9 cellular contexts compared by ENCODE assay signal in the genomic region with DNA sequence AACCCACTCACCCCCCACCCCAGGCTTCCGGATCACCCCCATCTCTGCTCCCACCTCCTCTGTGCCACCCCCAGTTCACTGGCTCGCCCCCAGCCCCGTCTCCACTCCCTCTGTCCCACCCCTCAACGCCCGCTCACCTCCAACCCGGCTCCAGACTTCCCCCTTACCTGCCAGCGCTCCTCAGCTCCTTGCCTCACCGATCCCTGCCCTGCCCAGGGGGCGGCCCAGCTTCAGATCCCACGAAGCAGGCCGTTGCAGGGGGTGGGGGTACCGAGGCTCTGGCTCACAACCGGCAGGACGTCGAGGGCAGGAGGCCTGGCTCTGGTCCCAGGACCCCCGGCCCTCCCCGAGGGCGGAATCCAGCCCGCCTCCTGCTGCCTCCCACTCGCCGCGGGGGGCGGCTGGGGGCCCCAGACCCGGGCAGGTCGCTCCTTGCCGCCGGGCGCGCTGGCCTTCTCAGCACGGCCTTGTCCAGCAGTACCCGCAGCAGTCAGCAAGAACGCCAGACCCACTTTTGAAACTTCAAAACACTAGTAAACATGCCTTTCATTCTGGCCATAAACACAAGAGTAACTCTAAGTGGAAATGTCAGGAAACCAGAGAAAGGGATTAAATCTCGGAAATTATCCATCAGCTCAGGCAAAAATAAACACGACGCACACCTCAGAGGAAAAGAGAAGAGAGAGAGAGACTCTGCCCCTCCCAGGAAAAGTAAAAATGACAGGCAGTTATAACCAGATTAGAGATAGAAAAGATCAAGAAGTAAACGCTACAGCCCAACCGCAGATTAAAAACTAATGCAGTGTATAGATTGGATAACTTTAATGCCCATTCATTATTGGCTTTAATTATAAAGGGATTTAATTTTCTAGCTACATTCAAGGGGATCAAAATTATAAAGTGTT. TPM values are rescaled to one million over a fixed set of nuclear protein-coding genes. Genes with fewer than 3 reads are reported as not detected.
A peak's percentile ranks its signal among the peaks of the same experiment; 100 is the strongest.
DNase-seq lines count a peak whose midpoint lies in the region; ATAC-seq and TF ChIP-seq lines count a peak whose summit lies in the region.
"Had no signal": no experiment of that assay in that cellular context is flagged by ENCODE, and none has a peak within 500 bp of the region (broad histone marks: within the 10 kb centered on the region; RNA-seq: fewer than 3 reads in every experiment).

No MANE protein-coding gene starts in this region.

- peak overlapping the region; percentile 65 for H3K4me3 ChIP-seq in epithelial cell of proximal tubule (ENCODE audit: low read depth, low read length)
- H3K4me3 ChIP-seq in neuron (ENCODE audit: low read length) = no peak overlapping the region

- H2AFZ ChIP-seq in neuron (ENCODE audit: low read depth, low read length) = peak overlapping the region; percentile 78

- H3K4me1 ChIP-seq in neuron (ENCODE audit: insufficient read depth, low read length) = peaks cover 21% of the 10 kb centered on the region

- H3K4me3 Mint-ChIP-seq in T-cell = peak overlapping the region; percentile 76 to 83 (median 77)

- peak overlapping the region; percentile 59 to 83 for H3K27ac Mint-ChIP-seq in T-cell

- H3K36me3 ChIP-seq in neuron (ENCODE audit: insufficient read depth, low read length) = no peaks in the 10 kb centered on the region
- H3K36me3 ChIP-seq: HAP-1 had no signal

- TF ChIP-seq CTCF in epithelial cell of proximal tubule (conservative IDR thresholded peaks at IDR 0.05; ENCODE audit: low read depth, low read length) = no peak

- H3K27me3 ChIP-seq in neuron (ENCODE audit: insufficient read depth, low read length) = peaks cover 3% of the 10 kb centered on the region

- peaks cover 27 to 35% (median 35%) of the 10 kb centered on the region in 3 donors for H3K4me1 Mint-ChIP-seq in T-cell

- H3K9me3 ChIP-seq in neuron (ENCODE audit: low read length) = peaks cover 7% of the 10 kb centered on the region
- H3K9me3 ChIP-seq: HAP-1 had no signal

- peaks cover 0 to 6% of the 10 kb centered on the region in 2 donors for H3K27me3 Mint-ChIP-seq in T-cell

- POLR2A ChIA-PET in T-cell (lab: Charles Lee) = interaction anchor here in 1 of 2 donors (0.6 kb wide), 1 partner anchor 28 kb away, joined by 3 read pairs; no protein-coding TSS in a partner anchor

- peaks cover 0 to 12% (median 4%) of the 10 kb centered on the region in 3 donors for H3K9me3 Mint-ChIP-seq in T-cell

- ATAC-seq in T-cell (replicated peaks in 1 of 4) (peak in 1 of 4 experiments; percentile 4), HG02885 (IDR thresholded peaks at IDR 0.05; ENCODE audit: poor library complexity, unreplicated experiment) (no peak), HG02759 (IDR thresholded peaks at IDR 0.05; ENCODE audit: unreplicated experiment) (no peak), GM19023 (IDR thresholded peaks at IDR 0.05; ENCODE audit: unreplicated experiment) (no peak)

- CTCF ChIA-PET in T-cell (lab: Charles Lee) = interaction anchor here in 1 of 2 donors (0.6 kb wide), 1 partner anchor 890 kb away, joined by 4 read pairs; no protein-coding TSS in a partner anchor

- DNase-seq in D341Med (ENCODE audit: low spot score) (peak; percentile 62), T-cell (peak in 6 of 34 experiments; percentile 1 to 33 (median 4)), epithelial cell of proximal tubule (ENCODE audit: low read depth) (no peak), DMS153 (lab: John Stamatoyannopoulos, UW) (no peak)

- no peaks in the 10 kb centered on the region for H3K36me3 Mint-ChIP-seq in T-cell

RNA-seq across cellular contexts. Expression of a gene that starts 1.0 kb away (rescaled TPM):
- total RNA-seq in T-cell (1 to 10 TPM; 3.0 to 9.5 (median 7.6) TPM), epithelial cell of proximal tubule (2.7 and 5.9 TPM in 2 replicates)
